In genomic region chr6:169677096-169677495, GRCh38 we compare ENCODE assay signal across 20 cellular contexts.
"Had no signal": no experiment of that assay in that cellular context is flagged by ENCODE, and none has a peak within 500 bp of the region (broad histone marks: within the 10 kb centered on the region; RNA-seq: fewer than 3 reads in every experiment).

No MANE protein-coding gene starts in this region.

- H3K4me3 Mint-ChIP-seq: activated CD4-positive, alpha-beta memory T cell treated with anti-CD3 and anti-CD28 coated beads, Interleukin-2, amount 10 ng/mL, durations not matched to agents 7 days and 5 days; activated CD4-positive, alpha-beta T cell treated with anti-CD3 and anti-CD28 coated beads, Interleukin-2, amount 10 ng/mL, durations not matched to agents 24 days and 14 days; activated naive CD4-positive, alpha-beta T cell treated with anti-CD3 and anti-CD28 coated beads, Interleukin-2, amount 10 ng/mL, durations not matched to agents 7 days and 5 days; brain; nephron; stimulated activated effector memory CD8-positive, alpha-beta T cell treated with anti-CD3 and anti-CD28 coated beads, Interleukin-12 subunit alpha, Interleukin-12 subunit beta, amount 100 ng/mL, for 72 hours; T-helper 1 cell treated with Interleukin-12 subunit alpha and Interleukin-12 subunit beta and Interleukin-4 antibody, amounts not matched to agents 30 μg/mL and 1 μg/mL, for 36 hours had no signal

- H3K27me3 Mint-ChIP-seq: activated CD4-positive, alpha-beta memory T cell treated with anti-CD3 and anti-CD28 coated beads, Interleukin-2, amount 10 ng/mL, durations not matched to agents 7 days and 5 days; activated CD4-positive, alpha-beta T cell treated with anti-CD3 and anti-CD28 coated beads, Interleukin-2, amount 10 ng/mL, durations not matched to agents 24 days and 14 days; activated naive CD4-positive, alpha-beta T cell treated with anti-CD3 and anti-CD28 coated beads, Interleukin-2, amount 10 ng/mL, durations not matched to agents 7 days and 5 days; brain had no signal

- H3K4me1 ChIP-seq: foreskin keratinocyte, prostate gland, stomach, transverse colon had no signal

- DNase-seq: activated CD4-positive, alpha-beta memory T cell treated with anti-CD3 and anti-CD28 coated beads, Interleukin-2, amount 10 ng/mL, durations not matched to agents 7 days and 5 days; activated CD4-positive, alpha-beta T cell treated with anti-CD3 and anti-CD28 coated beads, Interleukin-2, amount 10 ng/mL, durations not matched to agents 24 days and 14 days; activated effector memory CD4-positive, alpha-beta T cell treated with anti-CD3 and anti-CD28 coated beads, Interleukin-2, amount 50 U/mL, for 16 hours; activated naive CD4-positive, alpha-beta T cell treated with anti-CD3 and anti-CD28 coated beads, Interleukin-2, amount 10 ng/mL, durations not matched to agents 7 days and 5 days; activated T-cell treated with anti-CD3 and anti-CD28 coated beads for 4 hours; anterior cingulate cortex; erythroblast; ovary; right cardiac atrium; stimulated activated CD4-positive, alpha-beta T cell treated with anti-CD3 and anti-CD28 coated beads, Interleukin-2, amount 100 ng/mL, for 24 hours; stomach; transverse colon had no signal

- H3K27ac ChIP-seq: foreskin keratinocyte, neutrophil, ovary, prostate gland, skin epidermis, stomach, transverse colon had no signal

- H3K36me3 ChIP-seq: neutrophil, ovary, prostate gland had no signal

- H3K27me3 ChIP-seq: foreskin keratinocyte, neutrophil, ovary, stomach, transverse colon had no signal

- H3K4me3 ChIP-seq: ovary, prostate gland, skin epidermis, stomach, transverse colon had no signal

- H3K9me3 ChIP-seq: neutrophil, ovary, prostate gland, transverse colon had no signal

- H3K4me1 Mint-ChIP-seq: activated CD4-positive, alpha-beta memory T cell treated with anti-CD3 and anti-CD28 coated beads, Interleukin-2, amount 10 ng/mL, durations not matched to agents 7 days and 5 days; activated CD4-positive, alpha-beta T cell treated with anti-CD3 and anti-CD28 coated beads, Interleukin-2, amount 10 ng/mL, durations not matched to agents 24 days and 14 days; activated naive CD4-positive, alpha-beta T cell treated with anti-CD3 and anti-CD28 coated beads, Interleukin-2, amount 10 ng/mL, durations not matched to agents 7 days and 5 days; brain; nephron; stimulated activated effector memory CD8-positive, alpha-beta T cell treated with anti-CD3 and anti-CD28 coated beads, Interleukin-12 subunit alpha, Interleukin-12 subunit beta, amount 100 ng/mL, for 72 hours had no signal

- H3K36me3 Mint-ChIP-seq: stimulated activated effector memory CD8-positive, alpha-beta T cell treated with anti-CD3 and anti-CD28 coated beads, Interleukin-12 subunit alpha, Interleukin-12 subunit beta, amount 100 ng/mL, for 72 hours had no signal

- ATAC-seq: foreskin keratinocyte; stimulated activated effector memory CD8-positive, alpha-beta T cell treated with anti-CD3 and anti-CD28 coated beads, Interleukin-12 subunit alpha, Interleukin-12 subunit beta, amount 100 ng/mL, for 72 hours had no signal

- H3K27ac Mint-ChIP-seq: activated CD4-positive, alpha-beta memory T cell treated with anti-CD3 and anti-CD28 coated beads, Interleukin-2, amount 10 ng/mL, durations not matched to agents 7 days and 5 days; activated CD4-positive, alpha-beta T cell treated with anti-CD3 and anti-CD28 coated beads, Interleukin-2, amount 10 ng/mL, durations not matched to agents 24 days and 14 days; activated naive CD4-positive, alpha-beta T cell treated with anti-CD3 and anti-CD28 coated beads, Interleukin-2, amount 10 ng/mL, durations not matched to agents 7 days and 5 days; brain; nephron; stimulated activated effector memory CD8-positive, alpha-beta T cell treated with anti-CD3 and anti-CD28 coated beads, Interleukin-12 subunit alpha, Interleukin-12 subunit beta, amount 100 ng/mL, for 72 hours; T-helper 1 cell treated with Interleukin-12 subunit alpha and Interleukin-12 subunit beta and Interleukin-4 antibody, amounts not matched to agents 30 μg/mL and 1 μg/mL, for 36 hours had no signal
